In the genomic region with DNA sequence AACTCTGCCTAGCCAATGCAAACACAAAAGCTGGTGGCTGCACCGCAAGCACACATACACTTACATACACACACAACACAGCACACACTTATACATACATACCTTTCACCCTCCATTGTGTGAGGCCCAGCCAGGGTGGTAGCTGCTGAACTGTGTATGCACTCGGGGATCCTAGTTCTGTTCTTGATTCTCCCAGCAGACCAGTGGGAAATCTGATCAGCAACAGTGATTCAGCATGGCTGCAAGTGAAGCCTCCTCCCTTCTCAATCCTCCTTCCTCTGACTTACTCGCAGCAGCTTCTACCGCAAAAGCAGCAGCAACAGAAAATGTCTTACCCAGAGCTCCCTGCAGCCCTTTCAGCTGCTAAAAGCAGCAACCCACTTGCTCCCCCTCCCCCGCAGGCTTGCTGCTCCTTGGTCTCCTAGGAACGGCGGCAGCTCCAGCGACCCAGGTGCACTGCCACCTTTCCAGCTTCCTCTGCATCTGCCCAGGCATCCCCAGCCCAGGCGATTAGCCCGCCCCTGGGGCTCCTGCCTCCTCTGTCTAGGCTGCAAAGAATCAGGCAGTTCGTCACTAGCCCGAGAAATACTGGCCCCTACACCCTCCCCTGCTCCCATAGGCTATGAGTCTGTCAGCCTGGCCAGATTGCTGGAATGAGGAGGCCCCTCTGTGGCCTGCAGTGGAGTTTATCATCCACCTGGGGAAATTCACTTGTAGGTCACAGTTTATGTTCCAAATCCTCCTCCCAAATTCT, we compare ENCODE assay signal across 8 cellular contexts. TPM values are rescaled to one million over a fixed set of nuclear protein-coding genes. Genes with fewer than 3 reads are reported as not detected.
DNase-seq lines count a peak whose midpoint lies in the region; ATAC-seq and TF ChIP-seq lines count a peak whose summit lies in the region.

A gene with protein sequence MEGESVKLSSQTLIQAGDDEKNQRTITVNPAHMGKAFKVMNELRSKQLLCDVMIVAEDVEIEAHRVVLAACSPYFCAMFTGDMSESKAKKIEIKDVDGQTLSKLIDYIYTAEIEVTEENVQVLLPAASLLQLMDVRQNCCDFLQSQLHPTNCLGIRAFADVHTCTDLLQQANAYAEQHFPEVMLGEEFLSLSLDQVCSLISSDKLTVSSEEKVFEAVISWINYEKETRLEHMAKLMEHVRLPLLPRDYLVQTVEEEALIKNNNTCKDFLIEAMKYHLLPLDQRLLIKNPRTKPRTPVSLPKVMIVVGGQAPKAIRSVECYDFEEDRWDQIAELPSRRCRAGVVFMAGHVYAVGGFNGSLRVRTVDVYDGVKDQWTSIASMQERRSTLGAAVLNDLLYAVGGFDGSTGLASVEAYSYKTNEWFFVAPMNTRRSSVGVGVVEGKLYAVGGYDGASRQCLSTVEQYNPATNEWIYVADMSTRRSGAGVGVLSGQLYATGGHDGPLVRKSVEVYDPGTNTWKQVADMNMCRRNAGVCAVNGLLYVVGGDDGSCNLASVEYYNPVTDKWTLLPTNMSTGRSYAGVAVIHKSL (minus strand): TSS at position 559 of the 754 bp plus-strand sequence. CDS start 443 bp downstream, at position 116.

- intact Hi-C loops in mammary epithelial cell (cut with micrococcal nuclease) = loop anchor here (1.0 to 5.0 kb wide), 2 partner anchors 75 to 413 kb away; no protein-coding TSS in a partner anchor

- no peaks in the 10 kb centered on the region for H3K9me2 ChIP-seq in SK-N-SH

- TF ChIP-seq CTCF in SK-N-SH (IDR thresholded peaks at IDR 0.05) (peak; percentile 33; the same call in 1 of the 2 replicates), mammary epithelial cell (conservative IDR thresholded peaks at IDR 0.05 in 1 of 2, IDR thresholded peaks at IDR 0.05 in 1 of 2; ENCODE audit: extremely low read depth in 1 of 2, insufficient read depth in 1 of 2, low read depth in 1 of 2, low read length in 2 of 2) (peak in 1 of 2 donors; percentile 45)

- no peaks in the 10 kb centered on the region for H4K20me1 ChIP-seq in SK-N-SH (ENCODE audit: insufficient read depth)
- H4K20me1 ChIP-seq in mammary epithelial cell (ENCODE audit: insufficient read depth, low read length) = no peaks in the 10 kb centered on the region

- BruUV-seq in mammary epithelial cell (replicated peaks; lab: Mats Ljungman, UMichigan) = no TSS peak

- peak within 1 kb of the TSS; percentile 69 for H3K4me2 ChIP-seq in SK-N-SH
- peak within 1 kb of the TSS; percentile 83 for H3K4me2 ChIP-seq in mammary epithelial cell (ENCODE audit: insufficient read depth, low read depth, low read length)

- H3K4me3 ChIP-seq in SK-N-SH (ENCODE audit: low read depth in 2 of 2, low read length in 1 of 2) (peak within 1 kb of the TSS; percentile 41 to 42), mammary epithelial cell (replicated peaks in 1 of 3; ENCODE audit: insufficient read depth in 1 of 3, low read depth in 2 of 3, low read length in 3 of 3) (peak within 1 kb of the TSS; percentile 23 to 52 (median 42)), iPS-15b (ENCODE audit: low read depth, low read length) (peak within 1 kb of the TSS; percentile 89)

- in situ Hi-C loops in mammary epithelial cell (cut with MboI; ENCODE audit: low sequenced_read_pairs in 2 of 2) = loop anchor here in 1 of 2 donors (10.0 kb wide), 1 partner anchor 71 kb away; no protein-coding TSS in a partner anchor

- ATAC-seq in GM18909 (IDR thresholded peaks at IDR 0.05; ENCODE audit: poor library complexity, unreplicated experiment) = peak; percentile 67
- peak; percentile 58 for ATAC-seq in HG03342 (IDR thresholded peaks at IDR 0.05; ENCODE audit: unreplicated experiment)

- H3K36me3 ChIP-seq in SK-N-SH (replicated peaks in 1 of 2; ENCODE audit: control insufficient read depth in 1 of 2, insufficient read depth in 2 of 2, low read length in 1 of 2) = peaks cover 0 to 4% of the 10 kb centered on the region in 2 experiments
- no peaks in the 10 kb centered on the region for H3K36me3 ChIP-seq in mammary epithelial cell (ENCODE audit: insufficient read depth, low read length)
- H3K36me3 ChIP-seq in iPS-15b (ENCODE audit: control insufficient read depth, insufficient read depth, low read length) = no peaks in the 10 kb centered on the region

- dilution Hi-C loops in mammary epithelial cell (cut with HindIII; ENCODE audit: low sequenced_read_pairs) = no loop called here

- H3K4me1 ChIP-seq in SK-N-SH (ENCODE audit: control insufficient read depth in 1 of 2, insufficient read depth in 2 of 2, low read depth in 1 of 2, low read length in 1 of 2) (peaks cover 0 to 14% of the 10 kb centered on the region in 2 experiments; a peak in 2 of 4 replicates), mammary epithelial cell (ENCODE audit: insufficient read depth, low read length) (peaks cover 18% of the 10 kb centered on the region), iPS-15b (ENCODE audit: control insufficient read depth, insufficient read depth, low read length) (peaks cover 14% of the 10 kb centered on the region)

- WGBS in SK-N-SH (ENCODE audit: low lambda C conversion rate) = 58% methylated on average over 12 of the region's 12 CpGs
- WGBS in mammary epithelial cell (ENCODE audit: low coverage, missing lambda C conversion rate) = 4% methylated on average over 6 of the region's 12 CpGs

- H3F3A ChIP-seq in SK-N-SH (replicated peaks; ENCODE audit: insufficient read depth) = no peaks in the 10 kb centered on the region

- POLR2A ChIA-PET in SK-N-SH (lab: Yijun Ruan, JAX) = interaction anchor here (1.0 kb wide), 1 partner anchor 76 kb away, joined by 3 read pairs; no protein-coding TSS in a partner anchor

- 0 out of 2 replicates have a peak, but pooled peaks cover 4% of the 10 kb centered on the region for H3K9me3 ChIP-seq in SK-N-SH
- peaks cover 3% of the 10 kb centered on the region for H3K9me3 ChIP-seq in mammary epithelial cell (replicated peaks; ENCODE audit: insufficient read depth, low read length)
- H3K9me3 ChIP-seq in iPS-15b (ENCODE audit: control insufficient read depth, insufficient read depth, low read length) = no peaks in the 10 kb centered on the region

- TF ChIP-seq EP300 in SK-N-SH (IDR thresholded peaks at IDR 0.05; ENCODE audit: borderline replicate concordance in 1 of 2, low read depth in 1 of 2, low read length in 1 of 2) = no peak

- peak; percentile 76 for TF ChIP-seq RAD21 in SK-N-SH (IDR thresholded peaks at IDR 0.05; ENCODE audit: low read length)

- DNase-seq in Ammon's horn (ENCODE audit: low spot score) = peak; percentile 49
- peak; percentile 68 for DNase-seq in SK-N-SH
- peak; percentile 63 for DNase-seq in mammary epithelial cell
- DNase-seq in renal cortical epithelial cell (ENCODE audit: low read depth) = peak; percentile 61
- DNase-seq in SW480 (ENCODE audit: low spot score) = no peak

- H3K9ac ChIP-seq in SK-N-SH (peak within 1 kb of the TSS; percentile 26; the same call in 1 of the 2 replicates), mammary epithelial cell (ENCODE audit: insufficient read depth, low read length) (peak within 1 kb of the TSS; percentile 60), iPS-15b (ENCODE audit: low read depth, low read length) (peak within 1 kb of the TSS; percentile 70)

- CTCF ChIA-PET in SK-N-SH (lab: Yijun Ruan, JAX) = interaction anchor here (0.6 to 22.5 kb wide), 23 partner anchors 8 to 415 kb away, joined by 3 to 407 read pairs (median 4); no protein-coding TSS in a partner anchor
- CTCF ChIA-PET in mammary epithelial cell (lab: Charles Lee; ENCODE audit: low non-redundant PET) = interaction anchor here (1.6 kb wide), 1 partner anchor 75 kb away, joined by 14 read pairs; no protein-coding TSS in a partner anchor

- H3K27ac ChIP-seq in SK-N-SH (ENCODE audit: low read depth in 2 of 2, low read length in 1 of 2) = peak within 1 kb of the TSS; percentile 2 to 39
- H3K27ac ChIP-seq in mammary epithelial cell (ENCODE audit: insufficient read depth, low read depth, low read length) = peak within 1 kb of the TSS; percentile 18

- H3K79me2 ChIP-seq in SK-N-SH (ENCODE audit: insufficient read depth) (no peaks in the 10 kb centered on the region), mammary epithelial cell (ENCODE audit: insufficient read depth, low read length) (peaks cover 4% of the 10 kb centered on the region)

- H2AFZ ChIP-seq in SK-N-SH (ENCODE audit: low read depth) (peak within 1 kb of the TSS; percentile 69), mammary epithelial cell (ENCODE audit: low read depth, low read length) (peak within 1 kb of the TSS; percentile 91)

- no peaks in the 10 kb centered on the region for H3K27me3 ChIP-seq in SK-N-SH (ENCODE audit: insufficient read depth)
- H3K27me3 ChIP-seq in mammary epithelial cell (ENCODE audit: insufficient read depth, low read length) = no peaks in the 10 kb centered on the region
- H3K27me3 ChIP-seq in iPS-15b (ENCODE audit: control insufficient read depth, insufficient read depth, low read length) = no peaks in the 10 kb centered on the region

TF ChIP-seq in SK-N-SH, 30 proteins besides CTCF, POLR2A, EP300 and RAD21:
- TF ChIP-seq SMC3 (IDR thresholded peaks at IDR 0.05; ENCODE audit: low read depth, low read length) (peak; percentile 43; the same call in 1 of the 2 replicates), NFIC (IDR thresholded peaks at IDR 0.05; ENCODE audit: borderline replicate concordance) (no peak), FOXM1 (IDR thresholded peaks at IDR 0.05; ENCODE audit: low read depth) (no peak), POLR2AphosphoS5 (IDR thresholded peaks at IDR 0.05; ENCODE audit: low read depth, low read length) (no peak), YY1 (IDR thresholded peaks at IDR 0.05; ENCODE audit: low read depth) (peak; percentile 27; the same call in 1 of the 2 replicates)
- TF ChIP-seq, protein P1, sequence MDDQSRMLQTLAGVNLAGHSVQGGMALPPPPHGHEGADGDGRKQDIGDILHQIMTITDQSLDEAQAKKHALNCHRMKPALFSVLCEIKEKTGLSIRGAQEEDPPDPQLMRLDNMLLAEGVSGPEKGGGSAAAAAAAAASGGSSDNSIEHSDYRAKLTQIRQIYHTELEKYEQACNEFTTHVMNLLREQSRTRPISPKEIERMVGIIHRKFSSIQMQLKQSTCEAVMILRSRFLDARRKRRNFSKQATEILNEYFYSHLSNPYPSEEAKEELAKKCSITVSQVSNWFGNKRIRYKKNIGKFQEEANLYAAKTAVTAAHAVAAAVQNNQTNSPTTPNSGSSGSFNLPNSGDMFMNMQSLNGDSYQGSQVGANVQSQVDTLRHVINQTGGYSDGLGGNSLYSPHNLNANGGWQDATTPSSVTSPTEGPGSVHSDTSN (IDR thresholded peaks at IDR 0.05) = no peak

RNA-seq across cellular contexts. Expression of the gene that starts here (rescaled TPM):
- polyA plus RNA-seq in SK-N-SH (2012; rRNA removed) (3.8 and 4.9 TPM in 2 replicates), mammary epithelial cell (2.9 TPM)
- 1.9 and 2.3 TPM in 2 replicates for polyA plus RNA-seq in SK-N-SH (2012; cell fraction: cytosol; rRNA removed)
- polyA plus RNA-seq in SK-N-SH (2012; cell fraction: nucleus; rRNA removed) = 22.2 and 23.7 TPM in 2 replicates
- total RNA-seq in mammary epithelial cell (1 to 10 TPM; 3.3 to 4.9 TPM), renal cortical epithelial cell (3.0 and 5.3 TPM in 2 replicates)
- 2.3 TPM for polyA minus RNA-seq in mammary epithelial cell
